In genomic region chr5:732754-733454, GRCh38 we compare ENCODE assay signal across 3 cellular contexts. TPM values are rescaled to one million over a fixed set of nuclear protein-coding genes. Genes with fewer than 3 reads are reported as not detected.
"Had no signal": no experiment of that assay in that cellular context is flagged by ENCODE, and none has a peak within 500 bp of the region (broad histone marks: within the 10 kb centered on the region; RNA-seq: fewer than 3 reads in every experiment).

No MANE protein-coding gene starts in this region.

RNA-seq across cellular contexts. Expression of gene TPPP, which starts 39.8 kb away (rescaled TPM):
- total RNA-seq: LHCN-M2 had no signal

RNA-seq across cellular contexts. Expression of gene ZDHHC11B, which starts 51.6 kb away (rescaled TPM):
- total RNA-seq: LHCN-M2, M059J, MCF 10A had no signal
